In the genomic region with DNA sequence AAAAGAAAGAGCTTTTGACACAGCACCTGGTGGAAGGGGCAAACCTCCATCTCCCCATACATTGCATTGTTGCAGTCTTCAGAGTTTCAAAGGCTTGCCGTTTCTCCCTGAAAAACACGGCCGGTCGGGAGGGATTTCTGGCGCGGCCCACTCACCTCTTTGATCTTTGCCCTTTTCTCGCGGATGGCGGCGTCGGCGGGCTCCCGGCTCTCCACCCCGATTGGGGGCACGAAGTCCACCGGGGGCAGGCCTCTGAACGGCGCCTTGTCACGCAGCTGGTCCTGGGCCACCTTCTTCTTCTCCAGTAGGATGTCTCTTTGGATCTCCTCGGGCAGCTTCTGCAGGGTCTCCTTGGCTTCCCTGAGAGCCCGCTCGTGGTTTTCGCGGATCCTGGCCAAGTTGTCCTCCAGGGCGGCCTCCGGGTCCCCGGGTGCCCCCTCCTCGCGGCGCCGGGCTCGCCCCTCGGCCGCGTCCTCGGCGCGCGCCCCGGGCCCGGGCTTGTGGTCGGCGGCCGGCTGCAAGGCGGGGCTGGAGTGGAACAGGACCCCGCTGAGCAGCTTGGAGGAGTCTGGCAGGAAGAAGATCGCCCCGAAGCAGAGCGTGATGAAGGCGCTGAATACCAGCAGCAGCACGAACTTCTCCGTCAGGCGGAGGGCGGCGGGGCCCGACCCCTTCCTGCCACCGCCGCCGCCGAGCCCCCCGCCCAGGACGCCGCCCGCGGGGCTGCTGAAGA, we compare ENCODE assay signal across 1 cellular context.
TF ChIP-seq lines count a peak whose summit lies in the region.

No MANE protein-coding gene starts in this region.

TF ChIP-seq in K562, 482 proteins besides CTCF, POLR2A, EP300 and RAD21 (continued from another document):
- TF ChIP-seq PML (IDR thresholded peaks at IDR 0.05; ENCODE audit: low read length) (peak; percentile 29; the same call in 1 of the 2 replicates), LEF1 (IDR thresholded peaks at IDR 0.05) (peak; percentile 40; the same call in 1 of the 2 replicates), NR2C2 (CRISPR knock-in tag; IDR thresholded peaks at IDR 0.05) (no peak), NR2C2 (tag; IDR thresholded peaks at IDR 0.05) (peak; percentile 52; the same call in 1 of the 2 replicates), SAP30 (IDR thresholded peaks at IDR 0.05; ENCODE audit: borderline replicate concordance, insufficient read depth, low read depth, low read length, poor library complexity, severe bottlenecking) (peak; percentile 5), FOXP1 (CRISPR knock-in tag; IDR thresholded peaks at IDR 0.05) (0 out of 2 replicates have a peak, but pooled peaks have one; percentile 3), EGR1 (conservative IDR thresholded peaks at IDR 0.05) (0 out of 2 replicates have a peak, but pooled peaks have one; percentile 17), ZNF431 (CRISPR knock-in tag; IDR thresholded peaks at IDR 0.05) (peak; percentile 13; the same call in 1 of the 2 replicates), TAF15 (IDR thresholded peaks at IDR 0.05; ENCODE audit: low read depth, low read length) (no peak), ZFX (CRISPR knock-in tag; IDR thresholded peaks at IDR 0.05) (peak; percentile 52; the same call in 1 of the 2 replicates), CBFA2T3 (IDR thresholded peaks at IDR 0.05) (no peak), CBFB (CRISPR knock-in tag; IDR thresholded peaks at IDR 0.05) (no peak), RBBP5 (IDR thresholded peaks at IDR 0.05; ENCODE audit: borderline replicate concordance, insufficient read depth, low read length, poor library complexity, severe bottlenecking) (peak; percentile 71), SIRT6 (IDR thresholded peaks at IDR 0.05; ENCODE audit: low read depth, low read length) (no peak), KAT7 (CRISPR knock-in tag; IDR thresholded peaks at IDR 0.05; ENCODE audit: borderline replicate concordance) (0 out of 2 replicates have a peak, but pooled peaks have one; percentile 13), CHD1 (IDR thresholded peaks at IDR 0.05; ENCODE audit: low read length) (peak; percentile 88), KDM5B (IDR thresholded peaks at IDR 0.05; ENCODE audit: insufficient replicate concordance, low read depth, low read length) (peak; percentile 18), MTA2 (IDR thresholded peaks at IDR 0.05; ENCODE audit: low read depth) (no peak), SAFB (IDR thresholded peaks at IDR 0.05; ENCODE audit: borderline replicate concordance, low read depth, low read length) (no peak), PYGO2 (tag; IDR thresholded peaks at IDR 0.05) (no peak), ZBED1 (IDR thresholded peaks at IDR 0.05) (no peak)
- TF ChIP-seq, protein P1, sequence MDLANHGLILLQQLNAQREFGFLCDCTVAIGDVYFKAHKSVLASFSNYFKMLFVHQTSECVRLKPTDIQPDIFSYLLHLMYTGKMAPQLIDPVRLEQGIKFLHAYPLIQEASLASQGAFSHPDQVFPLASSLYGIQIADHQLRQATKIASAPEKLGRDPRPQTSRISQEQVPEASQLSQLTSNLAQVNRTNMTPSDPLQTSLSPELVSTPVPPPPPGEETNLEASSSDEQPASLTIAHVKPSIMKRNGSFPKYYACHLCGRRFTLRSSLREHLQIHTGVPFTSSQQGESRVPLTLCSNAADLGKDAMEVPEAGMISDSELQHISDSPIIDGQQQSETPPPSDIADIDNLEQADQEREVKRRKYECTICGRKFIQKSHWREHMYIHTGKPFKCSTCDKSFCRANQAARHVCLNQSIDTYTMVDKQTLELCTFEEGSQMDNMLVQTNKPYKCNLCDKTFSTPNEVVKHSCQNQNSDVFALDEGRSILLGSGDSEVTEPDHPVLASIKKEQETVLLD (IDR thresholded peaks at IDR 0.05), result no peak
- TF ChIP-seq, protein P2, sequence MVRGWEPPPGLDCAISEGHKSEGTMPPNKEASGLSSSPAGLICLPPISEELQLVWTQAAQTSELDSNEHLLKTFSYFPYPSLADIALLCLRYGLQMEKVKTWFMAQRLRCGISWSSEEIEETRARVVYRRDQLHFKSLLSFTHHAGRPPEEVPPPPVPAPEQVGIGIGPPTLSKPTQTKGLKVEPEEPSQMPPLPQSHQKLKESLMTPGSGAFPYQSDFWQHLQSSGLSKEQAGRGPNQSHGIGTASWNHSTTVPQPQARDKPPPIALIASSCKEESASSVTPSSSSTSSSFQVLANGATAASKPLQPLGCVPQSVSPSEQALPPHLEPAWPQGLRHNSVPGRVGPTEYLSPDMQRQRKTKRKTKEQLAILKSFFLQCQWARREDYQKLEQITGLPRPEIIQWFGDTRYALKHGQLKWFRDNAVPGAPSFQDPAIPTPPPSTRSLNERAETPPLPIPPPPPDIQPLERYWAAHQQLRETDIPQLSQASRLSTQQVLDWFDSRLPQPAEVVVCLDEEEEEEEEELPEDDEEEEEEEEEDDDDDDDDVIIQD (CRISPR knock-in tag; IDR thresholded peaks at IDR 0.05), result no peak
- TF ChIP-seq, protein P3, sequence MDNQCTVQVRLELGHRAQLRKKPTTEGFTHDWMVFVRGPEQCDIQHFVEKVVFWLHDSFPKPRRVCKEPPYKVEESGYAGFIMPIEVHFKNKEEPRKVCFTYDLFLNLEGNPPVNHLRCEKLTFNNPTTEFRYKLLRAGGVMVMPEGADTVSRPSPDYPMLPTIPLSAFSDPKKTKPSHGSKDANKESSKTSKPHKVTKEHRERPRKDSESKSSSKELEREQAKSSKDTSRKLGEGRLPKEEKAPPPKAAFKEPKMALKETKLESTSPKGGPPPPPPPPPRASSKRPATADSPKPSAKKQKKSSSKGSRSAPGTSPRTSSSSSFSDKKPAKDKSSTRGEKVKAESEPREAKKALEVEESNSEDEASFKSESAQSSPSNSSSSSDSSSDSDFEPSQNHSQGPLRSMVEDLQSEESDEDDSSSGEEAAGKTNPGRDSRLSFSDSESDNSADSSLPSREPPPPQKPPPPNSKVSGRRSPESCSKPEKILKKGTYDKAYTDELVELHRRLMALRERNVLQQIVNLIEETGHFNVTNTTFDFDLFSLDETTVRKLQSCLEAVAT (IDR thresholded peaks at IDR 0.05), result peak; percentile 34 to 68; a peak in 2 of 4 replicates
- TF ChIP-seq, protein P4, sequence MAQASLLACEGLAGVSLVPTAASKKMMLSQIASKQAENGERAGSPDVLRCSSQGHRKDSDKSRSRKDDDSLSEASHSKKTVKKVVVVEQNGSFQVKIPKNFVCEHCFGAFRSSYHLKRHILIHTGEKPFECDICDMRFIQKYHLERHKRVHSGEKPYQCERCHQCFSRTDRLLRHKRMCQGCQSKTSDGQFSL (CRISPR knock-in tag; IDR thresholded peaks at IDR 0.05), result 0 out of 2 replicates have a peak, but pooled peaks have one; percentile 21
- TF ChIP-seq, protein P4 (tag; IDR thresholded peaks at IDR 0.05), result no peak
- TF ChIP-seq, protein P5, sequence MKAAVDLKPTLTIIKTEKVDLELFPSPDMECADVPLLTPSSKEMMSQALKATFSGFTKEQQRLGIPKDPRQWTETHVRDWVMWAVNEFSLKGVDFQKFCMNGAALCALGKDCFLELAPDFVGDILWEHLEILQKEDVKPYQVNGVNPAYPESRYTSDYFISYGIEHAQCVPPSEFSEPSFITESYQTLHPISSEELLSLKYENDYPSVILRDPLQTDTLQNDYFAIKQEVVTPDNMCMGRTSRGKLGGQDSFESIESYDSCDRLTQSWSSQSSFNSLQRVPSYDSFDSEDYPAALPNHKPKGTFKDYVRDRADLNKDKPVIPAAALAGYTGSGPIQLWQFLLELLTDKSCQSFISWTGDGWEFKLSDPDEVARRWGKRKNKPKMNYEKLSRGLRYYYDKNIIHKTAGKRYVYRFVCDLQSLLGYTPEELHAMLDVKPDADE (conservative IDR thresholded peaks at IDR 0.05; ENCODE audit: control insufficient read depth, low read depth, low read length), result 0 out of 2 replicates have a peak, but pooled peaks have one; percentile 11
- TF ChIP-seq, protein P6, sequence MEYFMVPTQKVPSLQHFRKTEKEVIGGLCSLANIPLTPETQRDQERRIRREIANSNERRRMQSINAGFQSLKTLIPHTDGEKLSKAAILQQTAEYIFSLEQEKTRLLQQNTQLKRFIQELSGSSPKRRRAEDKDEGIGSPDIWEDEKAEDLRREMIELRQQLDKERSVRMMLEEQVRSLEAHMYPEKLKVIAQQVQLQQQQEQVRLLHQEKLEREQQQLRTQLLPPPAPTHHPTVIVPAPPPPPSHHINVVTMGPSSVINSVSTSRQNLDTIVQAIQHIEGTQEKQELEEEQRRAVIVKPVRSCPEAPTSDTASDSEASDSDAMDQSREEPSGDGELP (CRISPR knock-in tag; IDR thresholded peaks at IDR 0.05; ENCODE audit: borderline replicate concordance), result peak; percentile 52
- TF ChIP-seq, protein P7, sequence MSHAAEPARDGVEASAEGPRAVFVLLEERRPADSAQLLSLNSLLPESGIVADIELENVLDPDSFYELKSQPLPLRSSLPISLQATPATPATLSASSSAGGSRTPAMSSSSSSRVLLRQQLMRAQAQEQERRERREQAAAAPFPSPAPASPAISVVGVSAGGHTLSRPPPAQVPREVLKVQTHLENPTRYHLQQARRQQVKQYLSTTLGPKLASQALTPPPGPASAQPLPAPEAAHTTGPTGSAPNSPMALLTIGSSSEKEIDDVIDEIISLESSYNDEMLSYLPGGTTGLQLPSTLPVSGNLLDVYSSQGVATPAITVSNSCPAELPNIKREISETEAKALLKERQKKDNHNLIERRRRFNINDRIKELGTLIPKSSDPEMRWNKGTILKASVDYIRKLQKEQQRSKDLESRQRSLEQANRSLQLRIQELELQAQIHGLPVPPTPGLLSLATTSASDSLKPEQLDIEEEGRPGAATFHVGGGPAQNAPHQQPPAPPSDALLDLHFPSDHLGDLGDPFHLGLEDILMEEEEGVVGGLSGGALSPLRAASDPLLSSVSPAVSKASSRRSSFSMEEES (CRISPR knock-in tag; IDR thresholded peaks at IDR 0.05), result no peak
